7 cellular contexts compared by ENCODE assay signal in the genomic region with DNA sequence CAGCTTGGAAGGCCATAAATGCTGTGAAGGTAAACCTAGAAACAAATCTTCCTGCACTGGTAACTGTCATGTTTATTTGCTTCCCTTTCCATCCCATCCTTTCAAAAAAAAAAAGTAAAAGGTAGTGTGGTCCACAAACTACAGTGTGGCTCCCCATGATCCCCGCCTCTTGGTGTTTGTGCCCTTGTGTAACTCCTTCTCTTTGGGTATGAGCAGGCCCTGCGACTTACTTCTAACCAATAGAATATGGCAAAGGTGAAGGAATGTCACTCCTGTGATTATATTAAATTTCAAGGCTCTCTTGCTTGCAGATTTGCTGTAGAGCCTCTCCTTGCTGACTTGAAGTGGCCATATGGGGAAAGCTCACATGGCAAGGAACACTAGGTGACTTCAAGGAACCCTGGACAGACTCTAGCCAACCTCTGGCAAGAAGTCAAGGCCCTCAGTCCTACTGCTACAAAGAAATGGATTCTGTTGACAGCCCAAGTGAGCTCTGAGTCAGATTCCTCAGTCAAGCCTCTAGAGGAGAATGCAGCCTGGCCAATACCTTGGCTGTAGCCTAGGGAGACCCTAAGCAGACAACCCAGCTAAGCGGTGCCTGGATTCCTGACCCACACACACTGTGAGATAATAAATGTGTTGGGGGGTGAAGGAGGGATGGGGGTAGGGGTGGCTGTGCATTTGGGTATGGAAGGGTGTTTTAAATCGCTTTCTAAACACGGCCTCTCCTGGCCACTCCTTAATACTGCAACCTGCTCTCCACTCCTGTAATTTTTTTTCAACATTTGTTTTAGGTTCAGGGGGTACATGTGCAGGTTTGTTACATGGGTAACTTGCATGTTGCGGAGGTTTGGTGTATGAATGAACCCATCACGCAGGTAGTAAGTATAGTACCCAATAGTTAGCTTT.
DNase-seq lines count a peak whose midpoint lies in the region; ATAC-seq and TF ChIP-seq lines count a peak whose summit lies in the region.
"Not testable (repeated sequence)": the region's sequence is repeated elsewhere in the genome, so short reads cannot be mapped to it uniquely, and the experiment has no call there.

No MANE protein-coding gene starts in this region.

- ATAC-seq in HG03354 (IDR thresholded peaks at IDR 0.05; ENCODE audit: poor library complexity, severe bottlenecking, unreplicated experiment) (peak; percentile 41), WTC11 (peak; percentile 82), gastroesophageal sphincter (peak; percentile 13), right cardiac atrium (peak; percentile 46 to 62), mucosa of descending colon (peak; percentile 49)
- ATAC-seq in stimulated activated naive CD8-positive, alpha-beta T cell treated with anti-CD3 and anti-CD28 coated beads, Interleukin-15, amount 100 ng/mL, for 72 hours: peak; percentile 20

- not testable (repeated sequence) for H3K27ac ChIP-seq in gastroesophageal sphincter; right cardiac atrium (ENCODE audit: low read length)

- not testable (repeated sequence) for H3K4me3 Mint-ChIP-seq in WTC11; stimulated activated naive CD8-positive, alpha-beta T cell treated with anti-CD3 and anti-CD28 coated beads, Interleukin-15, amount 100 ng/mL, for 72 hours

- H3K36me3 Mint-ChIP-seq in WTC11: not testable (repeated sequence)

- not testable (repeated sequence) for H3K9me3 ChIP-seq in gastroesophageal sphincter; right cardiac atrium (ENCODE audit: control insufficient read depth, low read length); mucosa of descending colon

- not testable (repeated sequence) for H3K4me1 ChIP-seq in gastroesophageal sphincter; right cardiac atrium (ENCODE audit: control insufficient read depth, insufficient read depth, low read length); mucosa of descending colon (ENCODE audit: low read depth)

- intact Hi-C loops in right cardiac atrium (cut with DNase I); mucosa of descending colon (cut with DNase I, micrococcal nuclease): not testable (repeated sequence)

- H3K27me3 ChIP-seq in gastroesophageal sphincter; right cardiac atrium (ENCODE audit: control insufficient read depth, insufficient read depth): not testable (repeated sequence)

- POLR2A ChIA-PET in WTC11 (lab: Charles Lee): not testable (repeated sequence)

- not testable (repeated sequence) for H3K36me3 ChIP-seq in gastroesophageal sphincter; mucosa of descending colon (ENCODE audit: low read depth)

- not testable (repeated sequence) for H3K27me3 Mint-ChIP-seq in WTC11 (ENCODE audit: low read depth); stimulated activated naive CD8-positive, alpha-beta T cell treated with anti-CD3 and anti-CD28 coated beads, Interleukin-15, amount 100 ng/mL, for 72 hours

- not testable (repeated sequence) for H3K27ac Mint-ChIP-seq in WTC11; stimulated activated naive CD8-positive, alpha-beta T cell treated with anti-CD3 and anti-CD28 coated beads, Interleukin-15, amount 100 ng/mL, for 72 hours

- not testable (repeated sequence) for DNase-seq in WTC11 (ENCODE audit: low spot score); right cardiac atrium; mucosa of descending colon; stimulated activated naive CD8-positive, alpha-beta T cell treated with anti-CD3 and anti-CD28 coated beads, Interleukin-15, amount 100 ng/mL, for 72 hours
- peak; percentile 4 for DNase-seq in cerebellar cortex (ENCODE audit: low spot score)

- not testable (repeated sequence) for TF ChIP-seq CTCF in WTC11 (IDR thresholded peaks at IDR 0.05); gastroesophageal sphincter (IDR thresholded peaks at IDR 0.05); mucosa of descending colon (IDR thresholded peaks at IDR 0.05)

- TF ChIP-seq EP300 in gastroesophageal sphincter (IDR thresholded peaks at IDR 0.05): not testable (repeated sequence)

- CTCF ChIA-PET in WTC11 (lab: Charles Lee): not testable (repeated sequence)

- TF ChIP-seq POLR2A in gastroesophageal sphincter (IDR thresholded peaks at IDR 0.05): not testable (repeated sequence)

- H3K4me3 ChIP-seq in gastroesophageal sphincter; right cardiac atrium (ENCODE audit: low read length); mucosa of descending colon: not testable (repeated sequence)

- WGBS in gastroesophageal sphincter (ENCODE audit: low coverage in 1 of 2), 2 donors: 84% methylated on average over 2 of the region's 7 CpGs; no CpG with 5 or more reads in 1 of the 2 donors
- 90% methylated on average over 1 of the region's 7 CpGs for WGBS in right cardiac atrium

- not testable (repeated sequence) for H3K9me3 Mint-ChIP-seq in WTC11; stimulated activated naive CD8-positive, alpha-beta T cell treated with anti-CD3 and anti-CD28 coated beads, Interleukin-15, amount 100 ng/mL, for 72 hours

- not testable (repeated sequence) for H3K4me1 Mint-ChIP-seq in WTC11; stimulated activated naive CD8-positive, alpha-beta T cell treated with anti-CD3 and anti-CD28 coated beads, Interleukin-15, amount 100 ng/mL, for 72 hours

Comparison
In these comparisons a context has a peak if more than half of its experiments do, and no peak if none do; other contexts are left out.
1. ATAC-seq: peak in every context shown above with its lines; median percentile 82 in WTC11; 54 in right cardiac atrium; 49 in mucosa of descending colon; 41 in HG03354; 20 in stimulated activated naive CD8-positive, alpha-beta T cell treated with anti-CD3 and anti-CD28 coated beads, Interleukin-15, amount 100 ng/mL, for 72 hours; 13 in gastroesophageal sphincter.